Comparison of ENCODE assay signal across 8 cellular contexts in the genomic region with DNA sequence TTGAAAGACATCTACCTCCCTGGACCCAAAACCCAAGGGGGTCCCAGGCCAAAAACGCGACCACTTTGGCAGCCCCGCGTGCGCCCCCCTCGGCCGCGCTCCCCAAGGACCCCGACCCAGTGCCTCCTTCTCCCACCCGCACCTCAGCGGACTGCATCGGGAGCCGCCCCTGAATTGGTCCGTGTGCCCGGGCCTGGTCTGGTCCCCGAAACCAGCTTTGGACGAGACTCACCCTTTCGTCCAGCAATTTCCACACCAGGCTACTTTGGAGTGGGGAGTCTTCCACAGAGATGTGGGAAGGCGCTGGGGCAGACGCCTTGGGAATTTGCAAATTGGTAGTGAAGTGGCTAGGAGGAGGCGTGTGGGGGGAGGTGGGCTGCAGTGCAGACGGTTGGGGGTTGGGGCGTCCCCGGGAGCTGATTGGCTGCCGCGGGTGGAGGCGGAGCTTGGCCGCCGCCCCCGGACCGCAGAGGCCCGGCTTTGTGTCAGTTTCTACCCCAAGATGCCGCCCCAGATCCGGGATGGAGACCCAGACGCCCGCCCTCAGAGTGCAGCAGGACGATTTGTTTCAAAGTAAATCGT. TPM values are rescaled to one million over a fixed set of nuclear protein-coding genes. Genes with fewer than 3 reads are reported as not detected.
DNase-seq lines count a peak whose midpoint lies in the region; ATAC-seq and TF ChIP-seq lines count a peak whose summit lies in the region.

No MANE protein-coding gene starts in this region.

- H4K20me1 ChIP-seq in neural progenitor cell (ENCODE audit: low read depth): peaks cover 40% of the 10 kb centered on the region

- peaks cover 15% of the 10 kb centered on the region for H3K4me1 Mint-ChIP-seq in activated CD8-positive, alpha-beta T cell treated with anti-CD3 and anti-CD28 coated beads, Interleukin-2, amount 10 ng/mL, durations not matched to agents 7 days and 5 days (ENCODE audit: low read depth)
- H3K4me1 Mint-ChIP-seq in neural progenitor cell: peaks cover 31% of the 10 kb centered on the region

- CTCF ChIA-PET in activated CD8-positive, alpha-beta T cell treated with anti-CD3 and anti-CD28 coated beads, Interleukin-2, amount 10 ng/mL, durations not matched to agents 7 days and 5 days (lab: Charles Lee): interaction anchor here (1.0 kb wide), 2 partner anchors 17 to 243 kb away, joined by 3 read pairs; a partner anchor contains a TSS

- peak overlapping the region; percentile 23 for H3K9ac ChIP-seq in neural progenitor cell

- H3K4me2 ChIP-seq in neural progenitor cell: peak overlapping the region; percentile 87

- no peak overlapping the region for H3K27ac ChIP-seq in neural progenitor cell

- H3F3A ChIP-seq in neural progenitor cell (ENCODE audit: low read depth): peaks cover 33% of the 10 kb centered on the region

- H3K4me3 ChIP-seq in foreskin fibroblast (ENCODE audit: low read depth in 1 of 2, low read length in 2 of 2): peak overlapping the region; percentile 64 to 83
- H3K4me3 ChIP-seq in neural progenitor cell: peak overlapping the region; percentile 83

- H3K36me3 Mint-ChIP-seq in activated CD8-positive, alpha-beta T cell treated with anti-CD3 and anti-CD28 coated beads, Interleukin-2, amount 10 ng/mL, durations not matched to agents 7 days and 5 days (ENCODE audit: low read depth): peaks cover 5% of the 10 kb centered on the region
- H3K36me3 Mint-ChIP-seq in neural progenitor cell: peaks cover 31% of the 10 kb centered on the region

- H3K27me3 ChIP-seq in neural progenitor cell: peaks cover 7% of the 10 kb centered on the region

- peak; percentile 86 for ATAC-seq in GM19328 (IDR thresholded peaks at IDR 0.05; ENCODE audit: unreplicated experiment)
- peak; percentile 81 for ATAC-seq in HG03175 (IDR thresholded peaks at IDR 0.05; ENCODE audit: unreplicated experiment)
- ATAC-seq in activated CD8-positive, alpha-beta T cell treated with anti-CD3 and anti-CD28 coated beads, Interleukin-2, amount 10 ng/mL, durations not matched to agents 7 days and 5 days: peak; percentile 66

- H3K27ac Mint-ChIP-seq in activated CD8-positive, alpha-beta T cell treated with anti-CD3 and anti-CD28 coated beads, Interleukin-2, amount 10 ng/mL, durations not matched to agents 7 days and 5 days: no peak overlapping the region
- H3K27ac Mint-ChIP-seq in neural progenitor cell: no peak overlapping the region

- peaks cover 25% of the 10 kb centered on the region for H3K4me1 ChIP-seq in neural progenitor cell

- peaks cover 22% of the 10 kb centered on the region for H3K27me3 Mint-ChIP-seq in activated CD8-positive, alpha-beta T cell treated with anti-CD3 and anti-CD28 coated beads, Interleukin-2, amount 10 ng/mL, durations not matched to agents 7 days and 5 days (ENCODE audit: low read depth)
- peaks cover 6% of the 10 kb centered on the region for H3K27me3 Mint-ChIP-seq in neural progenitor cell (ENCODE audit: insufficient read depth, low read depth)

- H3K79me2 ChIP-seq in neural progenitor cell (ENCODE audit: low read depth): peaks cover 56% of the 10 kb centered on the region

- no peaks in the 10 kb centered on the region for H3K9me3 Mint-ChIP-seq in activated CD8-positive, alpha-beta T cell treated with anti-CD3 and anti-CD28 coated beads, Interleukin-2, amount 10 ng/mL, durations not matched to agents 7 days and 5 days (ENCODE audit: insufficient read depth)
- peaks cover 16% of the 10 kb centered on the region for H3K9me3 Mint-ChIP-seq in neural progenitor cell

- peak overlapping the region; percentile 45 for H3K4me3 Mint-ChIP-seq in activated CD8-positive, alpha-beta T cell treated with anti-CD3 and anti-CD28 coated beads, Interleukin-2, amount 10 ng/mL, durations not matched to agents 7 days and 5 days
- H3K4me3 Mint-ChIP-seq in neural progenitor cell: peak overlapping the region; percentile 86

- H3K9me3 ChIP-seq in neural progenitor cell (ENCODE audit: low read depth): no peaks in the 10 kb centered on the region

- H2AFZ ChIP-seq in neural progenitor cell (replicated peaks): peak overlapping the region; percentile 57

- DNase-seq in COLO829 (ENCODE audit: low spot score): peak; percentile 74
- peak; percentile 39 for DNase-seq in activated CD8-positive, alpha-beta T cell treated with anti-CD3 and anti-CD28 coated beads, Interleukin-2, amount 10 ng/mL, durations not matched to agents 7 days and 5 days
- DNase-seq in foreskin fibroblast: peak; percentile 72 to 90
- DNase-seq in neural progenitor cell (ENCODE audit: low spot score): peak; percentile 89
- no peak for DNase-seq in NOMO-1 treated with dmso at 0.1 percent for 144 hours (lab: John Stamatoyannopoulos, UW; ENCODE audit: unreplicated experiment)
- no peak for DNase-seq in CD1c-positive myeloid dendritic cell (ENCODE audit: extremely low spot score)

- no peak for TF ChIP-seq CTCF in foreskin fibroblast (IDR thresholded peaks at IDR 0.05; ENCODE audit: low read depth, low read length)
- peak; percentile 41 for TF ChIP-seq CTCF in neural progenitor cell (IDR thresholded peaks at IDR 0.05)

- no peaks in the 10 kb centered on the region for H3K36me3 ChIP-seq in neural progenitor cell

- POLR2A ChIA-PET in activated CD8-positive, alpha-beta T cell treated with anti-CD3 and anti-CD28 coated beads, Interleukin-2, amount 10 ng/mL, durations not matched to agents 7 days and 5 days (lab: Charles Lee): interaction anchor here (0.9 kb wide), 1 partner anchor 17 kb away, joined by 4 read pairs; a partner anchor contains a TSS

RNA-seq across cellular contexts. Expression of a gene that starts 16.9 kb away (rescaled TPM):
- 10 to 100 TPM; 12.6 to 14.1 TPM for total RNA-seq in activated CD8-positive, alpha-beta T cell treated with anti-CD3 and anti-CD28 coated beads, Interleukin-2, amount 10 ng/mL, durations not matched to agents 7 days and 5 days
- 71.0 and 89.6 TPM in 2 replicates for total RNA-seq in neural progenitor cell (ENCODE audit: low replicate concordance)

RNA-seq across cellular contexts. Expression of a gene that starts 50.0 kb away (rescaled TPM):
- not detected for total RNA-seq in activated CD8-positive, alpha-beta T cell treated with anti-CD3 and anti-CD28 coated beads, Interleukin-2, amount 10 ng/mL, durations not matched to agents 7 days and 5 days
- not detected in 2 replicates for total RNA-seq in neural progenitor cell (ENCODE audit: low replicate concordance)

Comparison
In these comparisons a context has a peak if more than half of its experiments do, and no peak if none do; other contexts are left out.
1. DNase-seq: peak in COLO829 (single experiment), activated CD8-positive, alpha-beta T cell treated with anti-CD3 and anti-CD28 coated beads, Interleukin-2, amount 10 ng/mL, durations not matched to agents 7 days and 5 days (single experiment), foreskin fibroblast (2 of 2) and neural progenitor cell (single experiment); none in NOMO-1 treated with dmso at 0.1 percent for 144 hours (single experiment) and CD1c-positive myeloid dendritic cell (single experiment).
2. Peak in every context shown above with its lines, with median percentiles within 50 percentile points of each other: ATAC-seq.